In the genomic region with DNA sequence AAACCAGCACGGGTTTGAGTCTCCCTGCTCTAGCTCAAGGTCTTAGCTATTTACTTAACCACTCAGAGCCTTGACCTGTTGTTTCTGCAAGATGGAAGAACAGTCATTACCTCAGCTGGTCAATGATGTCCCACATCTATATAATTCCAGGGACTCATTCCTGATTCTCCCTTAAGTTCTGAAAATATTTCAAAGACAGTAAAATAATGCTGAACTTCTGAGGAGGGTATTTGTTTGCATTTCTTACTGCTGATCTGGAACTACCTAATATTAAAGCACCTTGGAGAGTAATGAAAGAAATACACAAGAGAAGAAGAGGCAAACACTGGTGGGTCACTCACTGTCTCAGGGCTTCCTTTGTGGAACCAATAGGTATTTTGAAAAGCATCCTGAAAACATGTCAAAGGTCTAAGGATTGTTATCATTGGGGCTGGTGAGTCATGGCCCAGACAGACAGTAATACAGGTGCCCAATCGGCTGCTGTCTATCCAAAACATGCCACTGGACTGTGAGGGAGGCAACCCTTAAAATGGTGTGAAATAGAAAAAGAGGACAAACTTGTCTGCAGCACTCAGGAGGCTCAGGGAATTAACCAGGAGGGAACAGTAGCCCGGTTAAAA, we compare ENCODE assay signal across 18 cellular contexts.
DNase-seq lines count a peak whose midpoint lies in the region; ATAC-seq, FAIRE-seq and TF ChIP-seq lines count a peak whose summit lies in the region.
"Had no signal": no experiment of that assay in that cellular context is flagged by ENCODE, and none has a peak within 500 bp of the region (broad histone marks: within the 10 kb centered on the region; RNA-seq: fewer than 3 reads in every experiment).

No MANE protein-coding gene starts in this region.

- H3K4me3 ChIP-seq in astrocyte (ENCODE audit: insufficient read depth, low read depth, low read length) (no peak overlapping the region), neural progenitor cell (no peak overlapping the region), upper lobe of left lung (no peak overlapping the region)
- H3K4me3 ChIP-seq: A549, BLaER1 had no signal

- H3K27ac Mint-ChIP-seq in Calu3 (ENCODE audit: unreplicated experiment) (peak overlapping the region; percentile 21), astrocyte (ENCODE audit: unreplicated experiment) (peak overlapping the region; percentile 27), neural progenitor cell (no peak overlapping the region)
- H3K27ac Mint-ChIP-seq in stimulated activated memory B cell treated with anti-CD40 and anti-IgM and Interleukin-4, amounts not matched to agents 10 μg/mL and 1 μg/mL and 100 μg/mL, for 72 hours: no peak overlapping the region
- H3K27ac Mint-ChIP-seq: H9, IgD-negative memory B cell had no signal

- no peak overlapping the region for H3K27ac ChIP-seq in astrocyte (ENCODE audit: low read depth, low read length)
- H3K27ac ChIP-seq in neural progenitor cell: no peak overlapping the region
- H3K27ac ChIP-seq in upper lobe of left lung: no peak overlapping the region
- H3K27ac ChIP-seq: 22Rv1, A549, BLaER1 had no signal

- H3K27me3 Mint-ChIP-seq in Calu3 (ENCODE audit: unreplicated experiment): no peaks in the 10 kb centered on the region
- no peaks in the 10 kb centered on the region for H3K27me3 Mint-ChIP-seq in astrocyte (ENCODE audit: low read depth, unreplicated experiment)
- H3K27me3 Mint-ChIP-seq in neural progenitor cell (ENCODE audit: insufficient read depth, low read depth): peaks cover 3% of the 10 kb centered on the region
- no peaks in the 10 kb centered on the region for H3K27me3 Mint-ChIP-seq in stimulated activated memory B cell treated with anti-CD40 and anti-IgM and Interleukin-4, amounts not matched to agents 10 μg/mL and 1 μg/mL and 100 μg/mL, for 72 hours
- H3K27me3 Mint-ChIP-seq: CD4-positive, alpha-beta memory T cell; IgD-negative memory B cell had no signal

- H4K20me1 ChIP-seq in astrocyte (ENCODE audit: insufficient read depth, low read length) (no peaks in the 10 kb centered on the region), neural progenitor cell (ENCODE audit: low read depth) (no peaks in the 10 kb centered on the region)
- H4K20me1 ChIP-seq: BLaER1 had no signal

- intact Hi-C loops in Calu3 (cut with micrococcal nuclease; ENCODE audit: unreplicated experiment): no loop called here

- H3K9me3 Mint-ChIP-seq in Calu3 (ENCODE audit: low read depth, unreplicated experiment): no peaks in the 10 kb centered on the region
- no peaks in the 10 kb centered on the region for H3K9me3 Mint-ChIP-seq in astrocyte (ENCODE audit: unreplicated experiment)
- H3K9me3 Mint-ChIP-seq in neural progenitor cell: no peaks in the 10 kb centered on the region
- H3K9me3 Mint-ChIP-seq in stimulated activated memory B cell treated with anti-CD40 and anti-IgM and Interleukin-4, amounts not matched to agents 10 μg/mL and 1 μg/mL and 100 μg/mL, for 72 hours: no peaks in the 10 kb centered on the region
- H3K9me3 Mint-ChIP-seq: CD14-positive monocyte, H9 had no signal

- H3K4me3 Mint-ChIP-seq in Calu3 (ENCODE audit: low read depth, unreplicated experiment) (no peak overlapping the region), astrocyte (ENCODE audit: unreplicated experiment) (no peak overlapping the region), neural progenitor cell (peak overlapping the region; percentile 22)
- no peak overlapping the region for H3K4me3 Mint-ChIP-seq in stimulated activated memory B cell treated with anti-CD40 and anti-IgM and Interleukin-4, amounts not matched to agents 10 μg/mL and 1 μg/mL and 100 μg/mL, for 72 hours
- H3K4me3 Mint-ChIP-seq: CD14-positive monocyte, H9, IgD-negative memory B cell had no signal

- no peak overlapping the region for H3K4me2 ChIP-seq in astrocyte (ENCODE audit: low read length)
- H3K4me2 ChIP-seq in neural progenitor cell: no peak overlapping the region
- H3K4me2 ChIP-seq: A549, BLaER1 had no signal

- TF ChIP-seq EP300 in upper lobe of left lung (IDR thresholded peaks at IDR 0.05): no peak

- DNase-seq in Calu3 (no peak), astrocyte (ENCODE audit: low read depth) (no peak), kidney tubule cell (ENCODE audit: low spot score) (peak; percentile 39), neural progenitor cell (ENCODE audit: low spot score) (no peak), RCC 7860 (ENCODE audit: low spot score) (no peak), upper lobe of left lung (no peak)
- DNase-seq: CD4-positive, alpha-beta memory T cell; DMS79 treated with DMSO at 0.1 percent for 48 hours; GF-D8; H9 had no signal

- H3K4me1 ChIP-seq in astrocyte (ENCODE audit: insufficient read depth, low read length) (peaks cover 7% of the 10 kb centered on the region), neural progenitor cell (no peaks in the 10 kb centered on the region), upper lobe of left lung (peaks cover 0 to 18% (median 0%) of the 10 kb centered on the region in 4 donors)
- H3K4me1 ChIP-seq: BLaER1 had no signal

- ATAC-seq in upper lobe of left lung (ENCODE audit: low FRiP score in 2 of 2): no peak
- ATAC-seq in stimulated activated memory B cell treated with anti-CD40 and anti-IgM and Interleukin-4, amounts not matched to agents 10 μg/mL and 1 μg/mL and 100 μg/mL, for 72 hours: no peak
- ATAC-seq: A549 had no signal

- H3K36me3 ChIP-seq in astrocyte (ENCODE audit: insufficient read depth, low read length) (no peaks in the 10 kb centered on the region), neural progenitor cell (no peaks in the 10 kb centered on the region), upper lobe of left lung (no peaks in the 10 kb centered on the region)
- H3K36me3 ChIP-seq: BLaER1 had no signal

- H3K9ac ChIP-seq in astrocyte (ENCODE audit: low read length) (no peak overlapping the region), neural progenitor cell (no peak overlapping the region)
- H3K9ac ChIP-seq: BLaER1 had no signal

- H3K4me1 Mint-ChIP-seq in Calu3 (ENCODE audit: low read depth, unreplicated experiment): peaks cover 37% of the 10 kb centered on the region
- peaks cover 29% of the 10 kb centered on the region for H3K4me1 Mint-ChIP-seq in astrocyte (ENCODE audit: low read depth, unreplicated experiment)
- H3K4me1 Mint-ChIP-seq in neural progenitor cell: no peaks in the 10 kb centered on the region
- H3K4me1 Mint-ChIP-seq in stimulated activated memory B cell treated with anti-CD40 and anti-IgM and Interleukin-4, amounts not matched to agents 10 μg/mL and 1 μg/mL and 100 μg/mL, for 72 hours: no peaks in the 10 kb centered on the region
- H3K4me1 Mint-ChIP-seq: IgD-negative memory B cell had no signal

- TF ChIP-seq CTCF in Calu3 (IDR thresholded peaks at IDR 0.05; ENCODE audit: unreplicated experiment) (no peak), astrocyte (IDR thresholded peaks at IDR 0.05; ENCODE audit: insufficient read depth, low read depth, low read length) (no peak), neural progenitor cell (IDR thresholded peaks at IDR 0.05) (no peak), upper lobe of left lung (IDR thresholded peaks at IDR 0.05) (no peak)

- CTCF ChIA-PET in Calu3 (lab: Charles Lee): interaction anchor here (0.9 kb wide), 1 partner anchor 59 kb away, joined by 5 read pairs; no protein-coding TSS in a partner anchor

- BruUV-seq in Calu3 (replicated peaks; lab: Mats Ljungman, UMichigan): no TSS peak

- H3K27me3 ChIP-seq in astrocyte (ENCODE audit: insufficient read depth, low read length) (no peaks in the 10 kb centered on the region), neural progenitor cell (no peaks in the 10 kb centered on the region), upper lobe of left lung (no peaks in the 10 kb centered on the region)
- H3K27me3 ChIP-seq: BLaER1 had no signal

- H3K79me2 ChIP-seq in astrocyte (ENCODE audit: insufficient read depth, low read length) (no peaks in the 10 kb centered on the region), neural progenitor cell (ENCODE audit: low read depth) (no peaks in the 10 kb centered on the region)

- no peak for TF ChIP-seq POLR2A in upper lobe of left lung (IDR thresholded peaks at IDR 0.05)

- H3K9me3 ChIP-seq in astrocyte (ENCODE audit: insufficient read depth, low read depth, low read length) (no peaks in the 10 kb centered on the region), neural progenitor cell (ENCODE audit: low read depth) (no peaks in the 10 kb centered on the region), upper lobe of left lung (no peaks in the 10 kb centered on the region)
- H3K9me3 ChIP-seq: A549, BLaER1 had no signal

- H3F3A ChIP-seq in neural progenitor cell (ENCODE audit: low read depth): no peaks in the 10 kb centered on the region

- FAIRE-seq in astrocyte (lab: Jason Lieb, UNC) (no peak), RCC 7860 (lab: Jason Lieb, UNC) (no peak)
- FAIRE-seq: A549, H1, HTR-8/SVneo had no signal

- H3K36me3 Mint-ChIP-seq in Calu3 (ENCODE audit: insufficient read depth, unreplicated experiment) (peaks cover 5% of the 10 kb centered on the region), astrocyte (ENCODE audit: low read depth, unreplicated experiment) (no peaks in the 10 kb centered on the region), neural progenitor cell (no peaks in the 10 kb centered on the region)
- no peaks in the 10 kb centered on the region for H3K36me3 Mint-ChIP-seq in stimulated activated memory B cell treated with anti-CD40 and anti-IgM and Interleukin-4, amounts not matched to agents 10 μg/mL and 1 μg/mL and 100 μg/mL, for 72 hours
- H3K36me3 Mint-ChIP-seq: CD14-positive monocyte; CD4-positive, alpha-beta memory T cell; IgD-negative memory B cell had no signal

- WGBS in upper lobe of left lung, 2 donors: 78 to 79% methylated on average over 3 of the region's 3 CpGs

- no peak overlapping the region for H2AFZ ChIP-seq in astrocyte (ENCODE audit: low read depth, low read length)
- H2AFZ ChIP-seq in neural progenitor cell (replicated peaks): no peak overlapping the region

Comparison
In these comparisons a context has a peak if more than half of its experiments do, and no peak if none do; other contexts are left out.
1. H3K27ac Mint-ChIP-seq: peak in Calu3 (single experiment) and astrocyte (single experiment); none in neural progenitor cell (single experiment) and stimulated activated memory B cell treated with anti-CD40 and anti-IgM and Interleukin-4, amounts not matched to agents 10 μg/mL and 1 μg/mL and 100 μg/mL, for 72 hours (single experiment).